Comparison of ENCODE assay signal across 35 cellular contexts in genomic region chr12:128657378-128657777, GRCh38.
"Had no signal": no experiment of that assay in that cellular context is flagged by ENCODE, and none has a peak within 500 bp of the region (broad histone marks: within the 10 kb centered on the region; RNA-seq: fewer than 3 reads in every experiment).

No MANE protein-coding gene starts in this region.

- H3K36me3 ChIP-seq: ascending aorta, cardiac muscle cell, WERI-Rb-1 had no signal

- H3K9me3 Mint-ChIP-seq: activated CD8-positive, alpha-beta T cell treated with anti-CD3 and anti-CD28 coated beads for 36 hours; activated naive CD4-positive, alpha-beta T cell treated with anti-CD3 and anti-CD28 coated beads, Interleukin-2, amount 50 U/mL, for 24 hours; activated T-cell treated with anti-CD3 and anti-CD28 coated beads, Interleukin-2, amount 50 U/mL, for 24 hours; central memory CD8-positive, alpha-beta T cell had no signal

- H3K27me3 ChIP-seq: ascending aorta, cardiac muscle cell had no signal

- ATAC-seq: activated CD8-positive, alpha-beta T cell treated with anti-CD3 and anti-CD28 coated beads for 36 hours; PC-3; Right ventricle myocardium inferior had no signal

- H3K27ac Mint-ChIP-seq: activated CD4-positive, alpha-beta T cell treated with anti-CD3 and anti-CD28 coated beads, Interleukin-2, amount 10 ng/mL, durations not matched to agents 24 days and 14 days; activated CD8-positive, alpha-beta T cell treated with anti-CD3 and anti-CD28 coated beads for 36 hours; activated naive CD4-positive, alpha-beta T cell treated with anti-CD3 and anti-CD28 coated beads, Interleukin-2, amount 50 U/mL, for 24 hours; activated naive CD8-positive, alpha-beta T cell treated with anti-CD3 and anti-CD28 coated beads, Interleukin-2, amount 10 ng/mL, durations not matched to agents 7 days and 5 days; activated T-cell treated with anti-CD3 and anti-CD28 coated beads, Interleukin-2, amount 50 U/mL, for 24 hours; activated T-helper 2 cell treated with anti-CD3 and anti-CD28 coated beads, Interferon-gamma antibody, Interleukin-2, Interleukin-4, amounts not matched to agents 10 μg/mL and 5 μg/mL and 100 μg/mL, durations not matched to agents 14 hours and 24 hours and 36 hours had no signal

- H3K9me3 ChIP-seq: ascending aorta had no signal

- H3K27ac ChIP-seq: ascending aorta, cardiac muscle cell, RWPE1, WERI-Rb-1 had no signal

- DNase-seq: activated CD4-positive, alpha-beta T cell treated with anti-CD3 and anti-CD28 coated beads, Interleukin-2, amount 10 ng/mL, durations not matched to agents 24 days and 14 days; activated CD4-positive, alpha-beta T cell treated with anti-CD3 and anti-CD28 coated beads, Interleukin-2, amount 50 U/mL, for 4 hours; activated CD4-positive, CD25-positive, alpha-beta regulatory T cell; activated CD8-positive, alpha-beta T cell treated with anti-CD3 and anti-CD28 coated beads for 36 hours; activated gamma-delta T cell; activated naive CD4-positive, alpha-beta T cell treated with Interleukin-2 at 50 U/mL for 16 hours; activated naive CD8-positive, alpha-beta T cell treated with anti-CD3 and anti-CD28 coated beads, Interleukin-2, amount 10 ng/mL, durations not matched to agents 7 days and 5 days; activated T-cell treated with anti-CD3 and anti-CD28 coated beads, Interleukin-2, amount 50 U/mL, for 24 hours; amygdala; IMR-90; Karpas-422; KBM-7; NCI-H1092 treated with DMSO at 0.1 percent for 48 hours; NCI-H1417; NCI-H146; NCI-H187; NCI-H2029 treated with DMSO at 0.1 percent for 48 hours; NCI-H2171 treated with DMSO at 0.1 percent for 48 hours; NCI-H2227 treated with DMSO at 0.1 percent for 48 hours; NCI-H446 treated with DMSO at 0.1 percent for 48 hours; NCI-H524; NCI-H69; PC-3; SIG-M5; SW 1271; T1000; WERI-Rb-1 had no signal

- H3K4me1 Mint-ChIP-seq: activated CD4-positive, alpha-beta T cell treated with anti-CD3 and anti-CD28 coated beads, Interleukin-2, amount 10 ng/mL, durations not matched to agents 24 days and 14 days; activated naive CD4-positive, alpha-beta T cell treated with anti-CD3 and anti-CD28 coated beads, Interleukin-2, amount 50 U/mL, for 24 hours; activated naive CD8-positive, alpha-beta T cell treated with anti-CD3 and anti-CD28 coated beads, Interleukin-2, amount 10 ng/mL, durations not matched to agents 7 days and 5 days had no signal

- FAIRE-seq: RCC 7860 had no signal

- H3K4me1 ChIP-seq: ascending aorta had no signal

- H3K4me3 Mint-ChIP-seq: activated CD4-positive, alpha-beta T cell treated with anti-CD3 and anti-CD28 coated beads, Interleukin-2, amount 10 ng/mL, durations not matched to agents 24 days and 14 days; activated CD8-positive, alpha-beta T cell treated with anti-CD3 and anti-CD28 coated beads for 36 hours; activated naive CD4-positive, alpha-beta T cell treated with anti-CD3 and anti-CD28 coated beads, Interleukin-2, amount 50 U/mL, for 24 hours; activated naive CD8-positive, alpha-beta T cell treated with anti-CD3 and anti-CD28 coated beads, Interleukin-2, amount 10 ng/mL, durations not matched to agents 7 days and 5 days; activated T-cell treated with anti-CD3 and anti-CD28 coated beads, Interleukin-2, amount 50 U/mL, for 24 hours; central memory CD8-positive, alpha-beta T cell had no signal

- H3K36me3 Mint-ChIP-seq: activated naive CD4-positive, alpha-beta T cell treated with anti-CD3 and anti-CD28 coated beads, Interleukin-2, amount 50 U/mL, for 24 hours; activated naive CD8-positive, alpha-beta T cell treated with anti-CD3 and anti-CD28 coated beads, Interleukin-2, amount 10 ng/mL, durations not matched to agents 7 days and 5 days had no signal

- H3K4me3 ChIP-seq: ascending aorta, cardiac muscle cell had no signal

- H3K27me3 Mint-ChIP-seq: activated CD4-positive, alpha-beta T cell treated with anti-CD3 and anti-CD28 coated beads, Interleukin-2, amount 10 ng/mL, durations not matched to agents 24 days and 14 days; activated CD8-positive, alpha-beta T cell treated with anti-CD3 and anti-CD28 coated beads for 36 hours; activated naive CD4-positive, alpha-beta T cell treated with anti-CD3 and anti-CD28 coated beads, Interleukin-2, amount 50 U/mL, for 24 hours; activated naive CD8-positive, alpha-beta T cell treated with anti-CD3 and anti-CD28 coated beads, Interleukin-2, amount 10 ng/mL, durations not matched to agents 7 days and 5 days had no signal
